1 cellular context compared by ENCODE assay signal in genomic region chr12:130775953-130776856, GRCh38.
A peak's percentile ranks its signal among the peaks of the same experiment; 100 is the strongest.
TF ChIP-seq lines count a peak whose summit lies in the region.

No MANE protein-coding gene starts in this region.

TF ChIP-seq in HepG2, 621 proteins besides CTCF, POLR2A, EP300 and RAD21 (continued from another document and continues in another):
- TF ChIP-seq CAMTA2 (CRISPR knock-in tag; IDR thresholded peaks at IDR 0.05; ENCODE audit: borderline replicate concordance) = no peak
- no peak for TF ChIP-seq ATF1 (CRISPR knock-in tag; IDR thresholded peaks at IDR 0.05)
- TF ChIP-seq ATF7 (IDR thresholded peaks at IDR 0.05) = no peak
- TF ChIP-seq ATF7 (CRISPR knock-in tag; IDR thresholded peaks at IDR 0.05) = no peak
- TF ChIP-seq RAD51 (IDR thresholded peaks at IDR 0.05; ENCODE audit: borderline replicate concordance) = no peak
- TF ChIP-seq ZNF446 (CRISPR knock-in tag; IDR thresholded peaks at IDR 0.05) = no peak
- TF ChIP-seq CREBL2 (CRISPR knock-in tag; IDR thresholded peaks at IDR 0.05; ENCODE audit: borderline replicate concordance) = no peak
- TF ChIP-seq IRF1 (CRISPR knock-in tag; IDR thresholded peaks at IDR 0.05; ENCODE audit: low read depth) = no peak
- TF ChIP-seq ATF5 (CRISPR knock-in tag; IDR thresholded peaks at IDR 0.05; ENCODE audit: low read depth) = no peak
- TF ChIP-seq ZFP82 (CRISPR knock-in tag; IDR thresholded peaks at IDR 0.05; ENCODE audit: borderline replicate concordance) = no peak
- TF ChIP-seq PLRG1 (conservative IDR thresholded peaks at IDR 0.05) = no peak
- no peak for TF ChIP-seq ZNF879 (CRISPR knock-in tag; IDR thresholded peaks at IDR 0.05)
- no peak for TF ChIP-seq ZNF530 (CRISPR knock-in tag; IDR thresholded peaks at IDR 0.05; ENCODE audit: low read depth)
- TF ChIP-seq ZNF275 (CRISPR knock-in tag; IDR thresholded peaks at IDR 0.05; ENCODE audit: borderline replicate concordance) = no peak
- no peak for TF ChIP-seq JUN (CRISPR knock-in tag; IDR thresholded peaks at IDR 0.05)
- TF ChIP-seq ELF4 (CRISPR knock-in tag; IDR thresholded peaks at IDR 0.05; ENCODE audit: borderline replicate concordance) = peak; percentile 76
- TF ChIP-seq ARID4A (CRISPR knock-in tag; IDR thresholded peaks at IDR 0.05; ENCODE audit: borderline replicate concordance) = peak; percentile 64; the same call in 1 of the 2 replicates
- peak; percentile 66 for TF ChIP-seq KAT8 (CRISPR knock-in tag; IDR thresholded peaks at IDR 0.05)
- no peak for TF ChIP-seq TFDP2 (CRISPR knock-in tag; IDR thresholded peaks at IDR 0.05)
- peak; percentile 93 for TF ChIP-seq SALL1 (CRISPR knock-in tag; IDR thresholded peaks at IDR 0.05)
- TF ChIP-seq THYN1 (CRISPR knock-in tag; IDR thresholded peaks at IDR 0.05; ENCODE audit: borderline replicate concordance, low read depth) = no peak
- TF ChIP-seq CHD4 (IDR thresholded peaks at IDR 0.05; ENCODE audit: borderline replicate concordance, low read length) = no peak
- TF ChIP-seq ZNF225 (CRISPR knock-in tag; IDR thresholded peaks at IDR 0.05) = no peak
- no peak for TF ChIP-seq ZBTB20 (CRISPR knock-in tag; IDR thresholded peaks at IDR 0.05; ENCODE audit: borderline replicate concordance, low read depth)
- 0 out of 2 replicates have a peak, but pooled peaks have one; percentile 69 for TF ChIP-seq MTF2 (CRISPR knock-in tag; IDR thresholded peaks at IDR 0.05; ENCODE audit: borderline replicate concordance)
- TF ChIP-seq KLF6 (CRISPR knock-in tag; IDR thresholded peaks at IDR 0.05) = no peak
- no peak for TF ChIP-seq PAWR (CRISPR knock-in tag; IDR thresholded peaks at IDR 0.05; ENCODE audit: borderline replicate concordance)
- no peak for TF ChIP-seq RERE (CRISPR knock-in tag; IDR thresholded peaks at IDR 0.05; ENCODE audit: low read depth)
- no peak; the same call in 1 of the 2 replicates for TF ChIP-seq MAF1 (CRISPR knock-in tag; IDR thresholded peaks at IDR 0.05; ENCODE audit: borderline replicate concordance)
- no peak for TF ChIP-seq MBNL3 (CRISPR knock-in tag; conservative IDR thresholded peaks at IDR 0.05)
- TF ChIP-seq POGK (CRISPR knock-in tag; conservative IDR thresholded peaks at IDR 0.05) = no peak
- no peak for TF ChIP-seq ZNF143 (CRISPR knock-in tag; IDR thresholded peaks at IDR 0.05)
- TF ChIP-seq AFF4 (CRISPR knock-in tag; IDR thresholded peaks at IDR 0.05) = no peak
- TF ChIP-seq RXRB (CRISPR knock-in tag; IDR thresholded peaks at IDR 0.05; ENCODE audit: borderline replicate concordance) = peak; percentile 77
- TF ChIP-seq CEBPB (IDR thresholded peaks at IDR 0.05; ENCODE audit: borderline replicate concordance, low read depth, low read length) = peak; percentile 64
- TF ChIP-seq ZNF205 (CRISPR knock-in tag; IDR thresholded peaks at IDR 0.05) = peak; percentile 92
- TF ChIP-seq ZNF263 (CRISPR knock-in tag; IDR thresholded peaks at IDR 0.05) = no peak; the same call in 1 of the 2 replicates
- TF ChIP-seq CEBPG (CRISPR knock-in tag; IDR thresholded peaks at IDR 0.05) = peak; percentile 71
- peak; percentile 83 for TF ChIP-seq NR2C2 (CRISPR knock-in tag; IDR thresholded peaks at IDR 0.05; ENCODE audit: borderline replicate concordance)
- TF ChIP-seq FOXO1 (CRISPR knock-in tag; IDR thresholded peaks at IDR 0.05) = no peak
- no peak for TF ChIP-seq ZNF83 (CRISPR knock-in tag; IDR thresholded peaks at IDR 0.05; ENCODE audit: borderline replicate concordance)
- no peak for TF ChIP-seq STAG1 (CRISPR knock-in tag; IDR thresholded peaks at IDR 0.05)
- no peak for TF ChIP-seq TBX3 (IDR thresholded peaks at IDR 0.05; ENCODE audit: borderline replicate concordance)
